In the genomic region with DNA sequence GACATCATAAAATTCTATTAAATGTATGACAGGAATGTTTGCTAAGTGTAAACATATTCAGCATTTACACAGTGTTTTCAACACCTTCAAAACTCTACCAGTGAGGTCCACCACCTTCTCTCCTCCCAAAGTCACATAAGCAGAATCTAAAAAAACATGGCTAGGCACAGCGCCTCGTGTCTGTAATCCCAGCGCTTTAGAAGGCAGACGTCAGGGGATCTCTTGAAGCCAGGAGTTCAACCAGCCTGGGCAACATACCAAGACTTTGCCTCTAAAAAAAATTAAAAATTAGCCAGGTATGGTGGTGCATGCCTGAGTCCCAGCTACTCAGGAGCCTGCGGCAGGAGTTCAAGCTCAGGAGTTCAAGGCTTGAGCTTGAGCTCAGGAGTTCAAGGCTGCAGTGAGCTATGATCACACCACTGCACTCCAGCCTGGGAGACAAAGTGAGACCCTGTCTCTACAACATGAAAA, we compare ENCODE assay signal across 16 cellular contexts. TPM values are rescaled to one million over a fixed set of nuclear protein-coding genes. Genes with fewer than 3 reads are reported as not detected.
DNase-seq lines count a peak whose midpoint lies in the region; ATAC-seq and TF ChIP-seq lines count a peak whose summit lies in the region.
"Had no signal": no experiment of that assay in that cellular context is flagged by ENCODE, and none has a peak within 500 bp of the region (broad histone marks: within the 10 kb centered on the region; RNA-seq: fewer than 3 reads in every experiment).

No MANE protein-coding gene starts in this region.

- DNase-seq in DMS153 (lab: John Stamatoyannopoulos, UW): peak; percentile 11
- no peak for DNase-seq in DMS153 treated with DMSO at 0.1 percent for 48 hours (lab: John Stamatoyannopoulos, UW; ENCODE audit: unreplicated experiment)
- DNase-seq in body of pancreas: peak; percentile 52 to 74 (median 71)
- DNase-seq in right lobe of liver: peak; percentile 48 to 84 (median 81)
- DNase-seq in stimulated activated naive B cell treated with anti-CD40 and anti-IgM and Interleukin-4, amounts not matched to agents 10 μg/mL and 1 μg/mL and 100 μg/mL, for 72 hours: no peak
- DNase-seq in NCI-H146 treated with DMSO at 0.1 percent for 48 hours (lab: John Stamatoyannopoulos, UW; ENCODE audit: unreplicated experiment): no peak
- DNase-seq in nephron progenitor cell: no peak
- no peak for DNase-seq in NCI-H187 (lab: John Stamatoyannopoulos, UW)
- DNase-seq: activated CD8-positive, alpha-beta T cell treated with anti-CD3 and anti-CD28 coated beads, Interleukin-2, amount 10 ng/mL, durations not matched to agents 7 days and 5 days; activated naive CD4-positive, alpha-beta T cell treated with Interleukin-2 at 50 U/mL for 16 hours; DMS 273 treated with DMSO at 0.1 percent for 48 hours; GM23248; MV-4-11; NCI-H226 had no signal

- H3K36me3 Mint-ChIP-seq in stimulated activated naive B cell treated with anti-CD40 and anti-IgM and Interleukin-4, amounts not matched to agents 10 μg/mL and 1 μg/mL and 100 μg/mL, for 72 hours: peaks cover 1 to 8% of the 10 kb centered on the region in 2 donors
- peaks cover 14% of the 10 kb centered on the region for H3K36me3 Mint-ChIP-seq in nephron progenitor cell (ENCODE audit: low read depth)

- no peaks in the 10 kb centered on the region for H3K36me3 ChIP-seq in body of pancreas (replicated peaks in 1 of 2; ENCODE audit: insufficient read depth in 1 of 2, low read depth in 2 of 2)
- no peaks in the 10 kb centered on the region for H3K36me3 ChIP-seq in right lobe of liver

- intact Hi-C loops in body of pancreas (cut with DNase I) (no loop called here), right lobe of liver (cut with DNase I) (no loop called here)

- H3K27ac ChIP-seq in body of pancreas (peak overlapping the region in 3 of 4 donors; percentile 45 to 65 (median 48)), right lobe of liver (peak overlapping the region; percentile 37 to 83 (median 39))
- H3K27ac ChIP-seq: 22Rv1, suprapubic skin had no signal

- no peaks in the 10 kb centered on the region for H3K27me3 Mint-ChIP-seq in stimulated activated naive B cell treated with anti-CD40 and anti-IgM and Interleukin-4, amounts not matched to agents 10 μg/mL and 1 μg/mL and 100 μg/mL, for 72 hours
- peaks cover 2% of the 10 kb centered on the region for H3K27me3 Mint-ChIP-seq in nephron progenitor cell (ENCODE audit: low read depth, poor library complexity)

- no peak for TF ChIP-seq CTCF in body of pancreas (IDR thresholded peaks at IDR 0.05)
- TF ChIP-seq CTCF in right lobe of liver (IDR thresholded peaks at IDR 0.05): no peak
- no peak for TF ChIP-seq CTCF in nephron progenitor cell (IDR thresholded peaks at IDR 0.05)

- H3K27me3 ChIP-seq in body of pancreas (no peaks in the 10 kb centered on the region), right lobe of liver (no peaks in the 10 kb centered on the region)
- H3K27me3 ChIP-seq: suprapubic skin had no signal

- 15 to 30% methylated on average over 5 of the region's 5 CpGs for WGBS in body of pancreas, 2 donors
- 24% methylated on average over 5 of the region's 5 CpGs for WGBS in right lobe of liver (ENCODE audit: insufficient coverage, low coverage, low lambda C conversion rate, missing lambda C conversion rate)

- peaks cover 0 to 4% (median 0%) of the 10 kb centered on the region in 3 donors for H3K9me3 ChIP-seq in body of pancreas
- no peaks in the 10 kb centered on the region for H3K9me3 ChIP-seq in right lobe of liver
- H3K9me3 ChIP-seq: suprapubic skin had no signal

- peak overlapping the region; percentile 15 for H3K27ac Mint-ChIP-seq in stimulated activated naive B cell treated with anti-CD40 and anti-IgM and Interleukin-4, amounts not matched to agents 10 μg/mL and 1 μg/mL and 100 μg/mL, for 72 hours
- H3K27ac Mint-ChIP-seq in nephron progenitor cell: no peak overlapping the region
- H3K27ac Mint-ChIP-seq: activated CD8-positive, alpha-beta T cell treated with anti-CD3 and anti-CD28 coated beads, Interleukin-2, amount 10 ng/mL, durations not matched to agents 7 days and 5 days had no signal

- TF ChIP-seq POLR2A in body of pancreas (IDR thresholded peaks at IDR 0.05) (no peak), right lobe of liver (IDR thresholded peaks at IDR 0.05) (no peak)

- peaks cover 15 to 40% of the 10 kb centered on the region in 2 donors for H3K4me1 Mint-ChIP-seq in stimulated activated naive B cell treated with anti-CD40 and anti-IgM and Interleukin-4, amounts not matched to agents 10 μg/mL and 1 μg/mL and 100 μg/mL, for 72 hours
- H3K4me1 Mint-ChIP-seq in nephron progenitor cell: peaks cover 4% of the 10 kb centered on the region

- H3K4me3 ChIP-seq in body of pancreas (no peak overlapping the region), right lobe of liver (no peak overlapping the region)
- H3K4me3 ChIP-seq: GM23248, suprapubic skin had no signal

- H3K9me3 Mint-ChIP-seq in stimulated activated naive B cell treated with anti-CD40 and anti-IgM and Interleukin-4, amounts not matched to agents 10 μg/mL and 1 μg/mL and 100 μg/mL, for 72 hours: no peaks in the 10 kb centered on the region
- H3K9me3 Mint-ChIP-seq in nephron progenitor cell: no peaks in the 10 kb centered on the region

- H3K4me1 ChIP-seq in body of pancreas (peaks cover 56% of the 10 kb centered on the region), right lobe of liver (peaks cover 0 to 40% (median 9%) of the 10 kb centered on the region in 4 donors)

- H3K4me3 Mint-ChIP-seq in stimulated activated naive B cell treated with anti-CD40 and anti-IgM and Interleukin-4, amounts not matched to agents 10 μg/mL and 1 μg/mL and 100 μg/mL, for 72 hours: no peak overlapping the region
- H3K4me3 Mint-ChIP-seq in nephron progenitor cell: no peak overlapping the region
- H3K4me3 Mint-ChIP-seq: activated CD8-positive, alpha-beta T cell treated with anti-CD3 and anti-CD28 coated beads, Interleukin-2, amount 10 ng/mL, durations not matched to agents 7 days and 5 days had no signal

- ATAC-seq in body of pancreas (peak; percentile 79), right lobe of liver (peak; percentile 90 to 94 (median 91))
- no peak for ATAC-seq in stimulated activated naive B cell treated with anti-CD40 and anti-IgM and Interleukin-4, amounts not matched to agents 10 μg/mL and 1 μg/mL and 100 μg/mL, for 72 hours (replicated peaks)
- ATAC-seq: activated CD8-positive, alpha-beta T cell treated with anti-CD3 and anti-CD28 coated beads, Interleukin-2, amount 10 ng/mL, durations not matched to agents 7 days and 5 days had no signal

RNA-seq across cellular contexts. Expression of gene NUMB, which starts 30.0 kb away (rescaled TPM):
- 10 to 100 TPM; 43.8 to 45.2 TPM for total RNA-seq in body of pancreas
- total RNA-seq in right lobe of liver: 10 to 100 TPM; 28.3 to 48.4 (median 43.7) TPM

Comparison
In these comparisons a context has a peak if more than half of its experiments do, and no peak if none do; other contexts are left out.
1. DNase-seq: peak in DMS153 (single experiment), body of pancreas (4 of 4) and right lobe of liver (3 of 3); none in DMS153 treated with DMSO at 0.1 percent for 48 hours (single experiment), stimulated activated naive B cell treated with anti-CD40 and anti-IgM and Interleukin-4, amounts not matched to agents 10 μg/mL and 1 μg/mL and 100 μg/mL, for 72 hours (single experiment), NCI-H146 treated with DMSO at 0.1 percent for 48 hours (single experiment), nephron progenitor cell (single experiment) and NCI-H187 (0 of 2).
2. ATAC-seq: peak in body of pancreas (single experiment) and right lobe of liver (4 of 4); none in stimulated activated naive B cell treated with anti-CD40 and anti-IgM and Interleukin-4, amounts not matched to agents 10 μg/mL and 1 μg/mL and 100 μg/mL, for 72 hours (0 of 2).